In the genomic region with DNA sequence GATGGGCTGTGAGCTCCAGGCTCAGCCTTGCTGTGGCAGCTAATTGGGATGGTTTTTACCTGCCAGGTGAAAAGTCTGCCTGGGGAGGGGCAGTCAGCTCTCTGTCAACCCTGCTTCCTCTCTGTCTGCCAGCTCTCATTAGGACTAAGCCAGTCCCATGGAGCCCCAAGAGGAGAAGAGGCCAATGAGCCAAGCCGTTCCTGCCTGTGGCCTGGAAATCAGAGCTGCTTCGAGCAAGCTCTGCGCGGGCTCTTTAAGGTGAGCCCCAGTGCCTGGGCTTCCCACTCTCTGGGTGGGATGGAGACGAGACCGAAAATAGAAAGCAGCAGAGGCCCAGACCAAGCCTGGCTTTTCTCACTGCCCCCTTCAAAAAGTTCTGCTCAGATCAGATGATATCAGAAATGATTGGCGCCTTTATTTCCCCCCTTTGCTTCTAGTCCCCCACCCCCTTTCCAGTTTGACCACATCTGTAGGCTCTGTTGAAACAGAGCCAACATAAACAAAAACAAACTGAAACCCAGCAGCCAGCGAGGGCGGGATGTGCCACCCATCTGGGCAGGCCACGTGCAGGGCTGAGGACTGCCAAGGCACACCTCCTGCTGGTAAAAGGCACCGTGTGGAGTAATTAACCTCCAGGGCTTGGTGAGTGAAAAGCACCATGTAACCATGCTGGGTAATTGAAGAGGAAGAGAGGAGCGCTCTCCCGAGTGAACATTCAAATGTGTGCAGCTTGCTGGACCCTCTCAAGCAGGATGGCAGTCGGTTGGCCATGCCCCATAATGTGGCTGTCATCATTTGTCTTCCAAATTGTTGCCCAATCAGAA, we compare ENCODE assay signal across 8 cellular contexts.
DNase-seq lines count a peak whose midpoint lies in the region; ATAC-seq and TF ChIP-seq lines count a peak whose summit lies in the region.

No MANE protein-coding gene starts in this region.

- no peaks in the 10 kb centered on the region for H3K9me3 ChIP-seq in hepatocyte (ENCODE audit: low read depth)

- no peaks in the 10 kb centered on the region for H3K36me3 ChIP-seq in hepatocyte (replicated peaks; ENCODE audit: insufficient read depth, low read depth)

- H3K4me1 ChIP-seq in hepatocyte (ENCODE audit: insufficient read depth), result peaks cover 28% of the 10 kb centered on the region

- H3K27me3 ChIP-seq in hepatocyte, result no peaks in the 10 kb centered on the region

- DNase-seq in NCI-H146 (lab: John Stamatoyannopoulos, UW) (peak; percentile 71), hepatocyte (ENCODE audit: low spot score) (peak; percentile 48), GM20000 (ENCODE audit: low spot score) (no peak), cerebellum (ENCODE audit: low spot score) (no peak)
- peak; percentile 7 for DNase-seq in activated effector memory CD4-positive, alpha-beta T cell treated with Interleukin-2 at 50 U/mL for 16 hours
- DNase-seq in stimulated activated naive CD8-positive, alpha-beta T cell treated with anti-CD3 and anti-CD28 coated beads, Interleukin-15, amount 100 ng/mL, for 72 hours, result peak in 1 of 2 donors; percentile 34

- peak overlapping the region; percentile 54 to 93 for H3K27ac Mint-ChIP-seq in stimulated activated naive CD8-positive, alpha-beta T cell treated with anti-CD3 and anti-CD28 coated beads, Interleukin-15, amount 100 ng/mL, for 72 hours

- TF ChIP-seq CTCF in hepatocyte (IDR thresholded peaks at IDR 0.05; ENCODE audit: poor library complexity) (peak; percentile 6), GM20000 (IDR thresholded peaks at IDR 0.05; ENCODE audit: extremely low read depth, missing control alignments) (no peak)

- peak overlapping the region; percentile 28 to 46 for H3K4me3 Mint-ChIP-seq in stimulated activated naive CD8-positive, alpha-beta T cell treated with anti-CD3 and anti-CD28 coated beads, Interleukin-15, amount 100 ng/mL, for 72 hours

- ATAC-seq in GM18498 (IDR thresholded peaks at IDR 0.05; ENCODE audit: unreplicated experiment) (peak; percentile 46), GM18517 (IDR thresholded peaks at IDR 0.05; ENCODE audit: unreplicated experiment) (no peak)
- ATAC-seq in stimulated activated naive CD8-positive, alpha-beta T cell treated with anti-CD3 and anti-CD28 coated beads, Interleukin-15, amount 100 ng/mL, for 72 hours, result peak; percentile 44

- peaks cover 47% of the 10 kb centered on the region for H3K4me1 Mint-ChIP-seq in stimulated activated naive CD8-positive, alpha-beta T cell treated with anti-CD3 and anti-CD28 coated beads, Interleukin-15, amount 100 ng/mL, for 72 hours

- peak overlapping the region; percentile 50 for H3K4me2 ChIP-seq in hepatocyte

- H3K79me2 ChIP-seq in hepatocyte, result no peaks in the 10 kb centered on the region

- no peak overlapping the region for H3K4me3 ChIP-seq in hepatocyte

- H3K9me3 Mint-ChIP-seq in stimulated activated naive CD8-positive, alpha-beta T cell treated with anti-CD3 and anti-CD28 coated beads, Interleukin-15, amount 100 ng/mL, for 72 hours, result peaks cover 5 to 15% of the 10 kb centered on the region in 2 donors

- no peaks in the 10 kb centered on the region for H3K9me2 ChIP-seq in hepatocyte (replicated peaks; ENCODE audit: insufficient read depth)

- no peaks in the 10 kb centered on the region for H4K20me1 ChIP-seq in hepatocyte (ENCODE audit: insufficient read depth, poor library complexity, severe bottlenecking)

- peak overlapping the region; percentile 54 for H3K27ac ChIP-seq in hepatocyte

- H3K27me3 Mint-ChIP-seq in stimulated activated naive CD8-positive, alpha-beta T cell treated with anti-CD3 and anti-CD28 coated beads, Interleukin-15, amount 100 ng/mL, for 72 hours, result no peaks in the 10 kb centered on the region

- no peak overlapping the region for H2AFZ ChIP-seq in hepatocyte

- WGBS in hepatocyte (ENCODE audit: low lambda C conversion rate, missing lambda C conversion rate), result 40% methylated on average over 14 of the region's 14 CpGs

Comparison
In these comparisons a context has a peak if more than half of its experiments do, and no peak if none do; other contexts are left out.
1. DNase-seq: peak in NCI-H146 (single experiment), activated effector memory CD4-positive, alpha-beta T cell treated with Interleukin-2 at 50 U/mL for 16 hours (single experiment) and hepatocyte (single experiment); none in GM20000 (single experiment) and cerebellum (single experiment).